Comparison of ENCODE assay signal across 14 cellular contexts in the genomic region with DNA sequence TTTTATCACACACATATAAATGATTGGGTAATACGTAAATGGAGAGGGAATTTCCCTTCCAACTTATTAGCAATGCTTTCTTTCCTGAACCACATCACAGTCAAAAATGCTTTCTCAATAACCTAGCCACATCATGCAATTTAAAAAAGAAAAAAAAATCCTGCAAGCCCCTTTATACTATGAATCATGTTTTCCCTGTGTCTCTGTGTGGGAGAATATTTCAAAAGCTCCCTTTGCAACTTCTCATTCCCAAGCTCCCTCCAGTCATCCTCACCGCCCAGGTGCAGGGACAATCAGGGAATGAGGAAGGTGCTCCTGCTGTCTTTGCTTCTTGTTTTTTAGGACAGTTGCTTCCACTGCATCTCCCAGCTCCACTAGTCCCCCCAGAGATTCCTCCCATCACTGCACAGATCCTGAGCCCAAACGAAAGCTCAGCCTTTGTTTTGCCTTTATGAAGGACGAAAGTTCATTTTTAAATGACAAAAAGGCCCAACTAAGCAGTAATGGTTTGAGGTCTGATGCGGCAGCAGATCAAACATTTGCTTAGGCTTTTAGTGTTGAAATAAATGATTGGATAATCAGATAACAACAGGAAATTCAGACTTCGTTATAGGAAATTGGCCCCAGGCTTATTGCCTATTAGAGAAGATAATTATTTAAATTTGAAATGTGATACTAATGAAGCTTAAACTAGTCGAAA. TPM values are rescaled to one million over a fixed set of nuclear protein-coding genes. Genes with fewer than 3 reads are reported as not detected.
DNase-seq lines count a peak whose midpoint lies in the region; ATAC-seq and TF ChIP-seq lines count a peak whose summit lies in the region.
"Had no signal": no experiment of that assay in that cellular context is flagged by ENCODE, and none has a peak within 500 bp of the region (broad histone marks: within the 10 kb centered on the region; RNA-seq: fewer than 3 reads in every experiment).

No MANE protein-coding gene starts in this region.

- H3K9me3 Mint-ChIP-seq in mesothelial cell of epicardium = no peaks in the 10 kb centered on the region
- H3K9me3 Mint-ChIP-seq in activated T-cell treated with anti-CD3 and anti-CD28 coated beads, Interleukin-2, amount 50 U/mL, for 24 hours = no peaks in the 10 kb centered on the region
- H3K9me3 Mint-ChIP-seq: CD4-positive, alpha-beta T cell; memory B cell had no signal

- H3K27ac ChIP-seq in IMR-90 (ENCODE audit: insufficient read depth, low read length) = no peak overlapping the region
- H3K27ac ChIP-seq: sigmoid colon had no signal

- in situ Hi-C loops in IMR-90 (cut with MboI; ENCODE audit: low sequenced_read_pairs) = no loop called here
- in situ Hi-C loops in G401 (cut with HindIII; ENCODE audit: low sequenced_read_pairs) = no loop called here

- H3K36me3 ChIP-seq in IMR-90 (ENCODE audit: control insufficient read depth, insufficient read depth, low read length) = no peaks in the 10 kb centered on the region
- H3K36me3 ChIP-seq: sigmoid colon had no signal

- ATAC-seq in IMR-90 (ENCODE audit: low read depth) = peak; percentile 48

- DNase-seq in AG08395 (ENCODE audit: low spot score) = peak; percentile 43
- DNase-seq in IMR-90 = peak; percentile 86
- DNase-seq in cardiac fibroblast (ENCODE audit: low read depth in 2 of 2) = peak; percentile 77 to 95
- DNase-seq in mesothelial cell of epicardium (ENCODE audit: low spot score in 2 of 2, unreplicated experiment in 2 of 2) = no peak
- no peak for DNase-seq in G401 (ENCODE audit: low spot score)
- no peak for DNase-seq in epidermal melanocyte (ENCODE audit: insufficient read length, low spot score)
- no peak for DNase-seq in activated T-cell treated with anti-CD3 and anti-CD28 coated beads, Interleukin-2, amount 50 U/mL, for 24 hours
- DNase-seq in activated effector memory CD4-positive, alpha-beta T cell treated with anti-CD3 and anti-CD28 coated beads, Interleukin-2, amount 50 U/mL, for 16 hours = no peak
- DNase-seq: activated CD4-positive, alpha-beta T cell treated with anti-CD3 and anti-CD28 coated beads, Interleukin-2, amount 50 U/mL, for 1 hour; CD4-positive, alpha-beta T cell; sigmoid colon had no signal

- H3K4me1 ChIP-seq in IMR-90 (ENCODE audit: control insufficient read depth, insufficient read depth, low read length) = peaks cover 11% of the 10 kb centered on the region
- H3K4me1 ChIP-seq: sigmoid colon had no signal

- POLR2A ChIA-PET in IMR-90 (lab: Charles Lee; ENCODE audit: unreplicated experiment) = no interaction called here

- H3K4me2 ChIP-seq in IMR-90 (ENCODE audit: low read depth, low read length) = no peak overlapping the region

- H3K27me3 Mint-ChIP-seq in mesothelial cell of epicardium (ENCODE audit: low read depth) = no peaks in the 10 kb centered on the region
- H3K27me3 Mint-ChIP-seq in activated T-cell treated with anti-CD3 and anti-CD28 coated beads, Interleukin-2, amount 50 U/mL, for 24 hours = no peaks in the 10 kb centered on the region
- H3K27me3 Mint-ChIP-seq: CD4-positive, alpha-beta T cell; memory B cell had no signal

- no peak overlapping the region for H2AK9ac ChIP-seq in IMR-90 (replicated peaks; ENCODE audit: low read depth, low read length, poor library complexity)

- H2BK5ac ChIP-seq in IMR-90 (ENCODE audit: low read depth, low read length, poor library complexity, severe bottlenecking) = no peak overlapping the region

- peaks cover 18% of the 10 kb centered on the region for H3K4me1 Mint-ChIP-seq in mesothelial cell of epicardium
- H3K4me1 Mint-ChIP-seq in activated T-cell treated with anti-CD3 and anti-CD28 coated beads, Interleukin-2, amount 50 U/mL, for 24 hours (ENCODE audit: low read depth) = peaks cover 6% of the 10 kb centered on the region
- H3K4me1 Mint-ChIP-seq: memory B cell had no signal

- no peaks in the 10 kb centered on the region for H3K9me3 ChIP-seq in IMR-90 (ENCODE audit: control insufficient read depth, insufficient read depth, low read length)
- H3K9me3 ChIP-seq: sigmoid colon had no signal

- no peak for TF ChIP-seq POLR2A in IMR-90 (IDR thresholded peaks at IDR 0.05; ENCODE audit: low read depth, low read length)

- no peak overlapping the region for H3K4ac ChIP-seq in IMR-90 (ENCODE audit: low read depth, low read length)

- no peak overlapping the region for H3K4me3 Mint-ChIP-seq in mesothelial cell of epicardium
- no peak overlapping the region for H3K4me3 Mint-ChIP-seq in activated T-cell treated with anti-CD3 and anti-CD28 coated beads, Interleukin-2, amount 50 U/mL, for 24 hours
- H3K4me3 Mint-ChIP-seq: activated naive CD8-positive, alpha-beta T cell; CD4-positive, alpha-beta T cell; memory B cell had no signal

- no peak overlapping the region for H3K56ac ChIP-seq in IMR-90 (ENCODE audit: extremely low read depth, insufficient read depth, low read length)

- 71% methylated on average over 3 of the region's 7 CpGs; no CpG with 5 or more reads in 1 of the 2 experiments for WGBS in IMR-90 (ENCODE audit: extremely low coverage in 2 of 2, insufficient read length in 1 of 2), 2 experiments

- H3K27ac Mint-ChIP-seq in mesothelial cell of epicardium = peak overlapping the region; percentile 59
- H3K27ac Mint-ChIP-seq in activated T-cell treated with anti-CD3 and anti-CD28 coated beads, Interleukin-2, amount 50 U/mL, for 24 hours = no peak overlapping the region
- H3K27ac Mint-ChIP-seq: activated naive CD8-positive, alpha-beta T cell; CD4-positive, alpha-beta T cell; memory B cell had no signal

- H4K8ac ChIP-seq in IMR-90 (ENCODE audit: low read depth in 2 of 2, low read length in 2 of 2) = no peak overlapping the region

- no peaks in the 10 kb centered on the region for H3K27me3 ChIP-seq in IMR-90 (ENCODE audit: control insufficient read depth, insufficient read depth, low read length)
- H3K27me3 ChIP-seq: sigmoid colon had no signal

- H4K5ac ChIP-seq in IMR-90 (ENCODE audit: low read depth, low read length) = no peak overlapping the region

- no peak overlapping the region for H3K4me3 ChIP-seq in IMR-90 (ENCODE audit: insufficient read depth, low read depth, low read length)
- H3K4me3 ChIP-seq in cardiac fibroblast (replicated peaks in 1 of 2; ENCODE audit: low read depth in 2 of 2, low read length in 2 of 2) = no peak overlapping the region
- H3K4me3 ChIP-seq: sigmoid colon had no signal

- H2BK15ac ChIP-seq in IMR-90 (ENCODE audit: low read depth, low read length) = no peak overlapping the region

- peak overlapping the region; percentile 40; the same call in 1 of the 2 replicates for H3K14ac ChIP-seq in IMR-90 (replicated peaks; ENCODE audit: low read depth, low read length)

- H4K91ac ChIP-seq in IMR-90 (ENCODE audit: insufficient read depth, low read depth, low read length) = no peak overlapping the region

- no peak for TF ChIP-seq RAD21 in IMR-90 (IDR thresholded peaks at IDR 0.05; ENCODE audit: low read length)

- CTCF ChIA-PET in IMR-90 (lab: Yijun Ruan, JAX) = interaction anchor here (0.9 kb wide), 1 partner anchor 15 kb away, joined by 15 read pairs; no protein-coding TSS in a partner anchor

- TF ChIP-seq CTCF in IMR-90 (conservative IDR thresholded peaks at IDR 0.05; ENCODE audit: low read depth, low read length) (no peak), cardiac fibroblast (IDR thresholded peaks at IDR 0.05; ENCODE audit: low read depth, low read length) (no peak), mesothelial cell of epicardium (IDR thresholded peaks at IDR 0.05; ENCODE audit: unreplicated experiment) (no peak)

- H2BK20ac ChIP-seq in IMR-90 (ENCODE audit: low read depth, low read length) = no peak overlapping the region

- no peak overlapping the region for H2AFZ ChIP-seq in IMR-90 (replicated peaks; ENCODE audit: low read length, poor library complexity)

- no TSS peak for BruUV-seq in IMR-90 (replicated peaks; lab: Mats Ljungman, UMichigan)

- H3K36me3 Mint-ChIP-seq in mesothelial cell of epicardium = peaks cover 4% of the 10 kb centered on the region
- H3K36me3 Mint-ChIP-seq in activated T-cell treated with anti-CD3 and anti-CD28 coated beads, Interleukin-2, amount 50 U/mL, for 24 hours (ENCODE audit: low read depth) = no peaks in the 10 kb centered on the region
- H3K36me3 Mint-ChIP-seq: activated naive CD8-positive, alpha-beta T cell; memory B cell had no signal

- intact Hi-C loops in IMR-90 (cut with micrococcal nuclease) = no loop called here

- no peak overlapping the region for H3K23ac ChIP-seq in IMR-90 (ENCODE audit: low read depth, low read length)

- peaks cover 7% of the 10 kb centered on the region for H3K9me1 ChIP-seq in IMR-90 (ENCODE audit: insufficient read depth, low read length)

- H2AK5ac ChIP-seq in IMR-90 (ENCODE audit: low read depth, low read length) = no peak overlapping the region; the same call in 1 of the 2 replicates

- H4K20me1 ChIP-seq in IMR-90 (ENCODE audit: insufficient read depth, low read length) = no peaks in the 10 kb centered on the region

- dilution Hi-C loops in IMR-90 (cut with HindIII; ENCODE audit: low sequenced_read_pairs, unreplicated experiment) = no loop called here

- H3K18ac ChIP-seq in IMR-90 (ENCODE audit: low read depth, low read length) = no peak overlapping the region

- H2BK120ac ChIP-seq in IMR-90 (ENCODE audit: low read depth, low read length) = no peak overlapping the region

- no peaks in the 10 kb centered on the region for H3K79me1 ChIP-seq in IMR-90 (ENCODE audit: low read depth in 1 of 2, low read length in 2 of 2)

- no peak overlapping the region for H3K9ac ChIP-seq in IMR-90 (ENCODE audit: low read depth, low read length)

TF ChIP-seq in IMR-90, 13 proteins besides CTCF, POLR2A, EP300 and RAD21:
- peak; percentile 94 for TF ChIP-seq CEBPB (IDR thresholded peaks at IDR 0.05; ENCODE audit: low read depth, low read length)
- TF ChIP-seq, protein P1, sequence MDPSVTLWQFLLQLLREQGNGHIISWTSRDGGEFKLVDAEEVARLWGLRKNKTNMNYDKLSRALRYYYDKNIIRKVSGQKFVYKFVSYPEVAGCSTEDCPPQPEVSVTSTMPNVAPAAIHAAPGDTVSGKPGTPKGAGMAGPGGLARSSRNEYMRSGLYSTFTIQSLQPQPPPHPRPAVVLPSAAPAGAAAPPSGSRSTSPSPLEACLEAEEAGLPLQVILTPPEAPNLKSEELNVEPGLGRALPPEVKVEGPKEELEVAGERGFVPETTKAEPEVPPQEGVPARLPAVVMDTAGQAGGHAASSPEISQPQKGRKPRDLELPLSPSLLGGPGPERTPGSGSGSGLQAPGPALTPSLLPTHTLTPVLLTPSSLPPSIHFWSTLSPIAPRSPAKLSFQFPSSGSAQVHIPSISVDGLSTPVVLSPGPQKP (IDR thresholded peaks at IDR 0.05; ENCODE audit: borderline replicate concordance, low read depth, low read length) = no peak
- TF ChIP-seq FOS (IDR thresholded peaks at IDR 0.05; ENCODE audit: low read depth, low read length) = peak; percentile 45
- TF ChIP-seq MXI1 (IDR thresholded peaks at IDR 0.05; ENCODE audit: borderline replicate concordance, low read depth, low read length) = no peak

RNA-seq across cellular contexts. Expression of a gene that starts 47.8 kb away (rescaled TPM):
- total RNA-seq in IMR-90 (2012; rRNA removed) (not detected in 2 replicates), mesothelial cell of epicardium (not detected in 3 replicates)
- not detected in 2 replicates for polyA plus RNA-seq in IMR-90 (2012; rRNA removed)
- not detected in 2 replicates for polyA plus RNA-seq in IMR-90 (2012; cell fraction: cytosol; rRNA removed)
- not detected in 2 replicates for polyA plus RNA-seq in IMR-90 (2012; cell fraction: nucleus; rRNA removed; ENCODE audit: low replicate concordance)
- not detected in 2 replicates for total RNA-seq in G401 (2014; rRNA removed; shearing (Covaris generic))
- total RNA-seq: CD4-positive, alpha-beta T cell; epithelial cell of proximal tubule; sigmoid colon had no signal

Comparison
In these comparisons a context has a peak if more than half of its experiments do, and no peak if none do; other contexts are left out.
1. DNase-seq: peak in AG08395 (single experiment), IMR-90 (single experiment) and cardiac fibroblast (2 of 2); none in mesothelial cell of epicardium (0 of 2), G401 (single experiment), epidermal melanocyte (single experiment), activated T-cell treated with anti-CD3 and anti-CD28 coated beads, Interleukin-2, amount 50 U/mL, for 24 hours (single experiment) and activated effector memory CD4-positive, alpha-beta T cell treated with anti-CD3 and anti-CD28 coated beads, Interleukin-2, amount 50 U/mL, for 16 hours (single experiment).